Comparison of ENCODE assay signal across 1 cellular context in the genomic region with DNA sequence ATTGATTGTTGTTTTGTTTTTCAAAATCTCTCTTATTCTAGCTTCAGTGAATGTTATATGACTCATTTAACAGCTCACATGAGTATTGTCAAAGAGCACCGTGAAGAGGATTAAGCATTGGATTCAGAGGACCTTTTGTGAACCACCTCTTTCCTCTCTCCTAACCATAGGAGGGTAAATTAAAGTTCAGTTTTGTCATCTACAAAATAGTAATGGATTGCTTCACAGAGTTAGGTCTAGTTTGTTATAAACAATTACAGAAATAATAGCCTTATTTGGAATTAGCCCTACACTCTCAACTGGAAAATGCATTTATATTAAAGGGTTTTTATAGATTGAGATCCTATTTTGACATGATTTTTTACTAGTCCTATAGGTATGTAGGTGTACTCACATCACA.
TF ChIP-seq lines count a peak whose summit lies in the region.

No MANE protein-coding gene starts in this region.

TF ChIP-seq in HepG2, 621 proteins besides CTCF, POLR2A, EP300 and RAD21:
- TF ChIP-seq, protein P1, sequence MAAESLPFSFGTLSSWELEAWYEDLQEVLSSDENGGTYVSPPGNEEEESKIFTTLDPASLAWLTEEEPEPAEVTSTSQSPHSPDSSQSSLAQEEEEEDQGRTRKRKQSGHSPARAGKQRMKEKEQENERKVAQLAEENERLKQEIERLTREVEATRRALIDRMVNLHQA (CRISPR knock-in tag; IDR thresholded peaks at IDR 0.05), result no peak
- TF ChIP-seq ZNF83 (CRISPR knock-in tag; IDR thresholded peaks at IDR 0.05; ENCODE audit: borderline replicate concordance), result no peak
